ENCODE assay signal across 28 cellular contexts in the genomic region with DNA sequence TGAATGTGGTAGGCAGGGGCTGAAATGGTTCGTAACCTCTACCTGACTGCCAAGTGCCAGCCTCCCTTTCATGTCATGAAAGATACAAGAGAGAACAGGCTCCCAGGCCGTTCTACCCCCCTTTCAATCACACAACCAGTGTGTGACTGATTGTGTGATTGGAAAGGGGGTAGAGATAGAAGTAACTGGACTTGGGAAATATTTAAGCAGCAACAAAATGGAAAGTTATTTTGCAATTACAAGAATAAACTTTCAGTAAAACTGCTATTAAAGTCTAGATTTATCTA. TPM values are rescaled to one million over a fixed set of nuclear protein-coding genes. Genes with fewer than 3 reads are reported as not detected.
"Had no signal": no experiment of that assay in that cellular context is flagged by ENCODE, and none has a peak within 500 bp of the region (broad histone marks: within the 10 kb centered on the region; RNA-seq: fewer than 3 reads in every experiment).

No MANE protein-coding gene starts in this region.

- H3K4me3 ChIP-seq: adrenal gland, Peyer's patch, SJSA1 had no signal

- H3K4me1 Mint-ChIP-seq: brain had no signal

- H3K9me3 ChIP-seq: adrenal gland, Peyer's patch, SJSA1, SK-N-SH had no signal

- H3K36me3 ChIP-seq: adrenal gland, Peyer's patch, SJSA1 had no signal

- H3K4me2 ChIP-seq: KMS-11, SK-N-SH had no signal

- DNase-seq: activated CD4-positive, alpha-beta memory T cell treated with anti-CD3 and anti-CD28 coated beads for 36 hours; activated CD4-positive, alpha-beta T cell treated with anti-CD3 and anti-CD28 coated beads, Interleukin-2, amount 50 U/mL, for 1 hour; activated CD8-positive, alpha-beta memory T cell treated with anti-CD3 and anti-CD28 coated beads, Interleukin-2, amount 50 U/mL, for 4 hours; activated gamma-delta T cell treated with Interleukin-2 at 50 U/mL for 16 hours; activated naive CD4-positive, alpha-beta T cell treated with anti-CD3 and anti-CD28 coated beads for 36 hours; activated T-cell treated with anti-CD3 and anti-CD28 coated beads for 4 hours; activated T-cell treated with anti-CD3 and anti-CD28 coated beads, Interleukin-2, amount 50 U/mL, for 4 hours; adrenal gland; caudate nucleus; NCI-H1105; NCI-H1417 treated with DMSO at 0.1 percent for 48 hours; NCI-H2029; NCI-H345; NCI-H524 treated with DMSO at 0.1 percent for 48 hours; Peyer's patch; RPMI8226; SHP77 treated with DMSO at 0.1 percent for 48 hours; SK-N-SH had no signal

- H3K27ac Mint-ChIP-seq: activated CD4-positive, alpha-beta memory T cell treated with anti-CD3 and anti-CD28 coated beads for 36 hours; activated naive CD4-positive, alpha-beta T cell treated with anti-CD3 and anti-CD28 coated beads for 36 hours; activated naive CD4-positive, alpha-beta T cell treated with anti-CD3 and anti-CD28 coated beads, Interleukin-2, amount 50 U/mL, for 72 hours; activated T-helper 1 cell treated with anti-CD3 and anti-CD28 coated beads, Interleukin-12 subunit alpha, Interleukin-12 subunit beta, Interleukin-2, Interleukin-4 antibody, amounts not matched to agents 30 ng/mL and 10 ng/mL and 1 ng/mL, durations not matched to agents 14 hours and 24 hours and 36 hours; brain; T-helper 1 cell treated with Interleukin-12 subunit alpha and Interleukin-12 subunit beta and Interleukin-4 antibody, amounts not matched to agents 30 μg/mL and 1 μg/mL, for 36 hours; T-helper 2 cell treated with Interferon-gamma antibody and Interleukin-4, amounts not matched to agents 5 μg/mL and 100 μg/mL, for 36 hours had no signal

- FAIRE-seq: bronchial epithelial cell, TTC549 had no signal

- H3K9ac ChIP-seq: KMS-11, SK-N-SH had no signal

- H3K27ac ChIP-seq: adrenal gland, KMS-11, Peyer's patch, SJSA1 had no signal

- H3K9me3 Mint-ChIP-seq: activated CD4-positive, alpha-beta memory T cell treated with anti-CD3 and anti-CD28 coated beads for 36 hours; activated naive CD4-positive, alpha-beta T cell treated with anti-CD3 and anti-CD28 coated beads for 36 hours; activated naive CD4-positive, alpha-beta T cell treated with anti-CD3 and anti-CD28 coated beads, Interleukin-2, amount 50 U/mL, for 72 hours; activated T-cell treated with anti-CD3 and anti-CD28 coated beads, Interleukin-2, amount 50 U/mL, for 4 hours; activated T-helper 1 cell treated with anti-CD3 and anti-CD28 coated beads, Interleukin-12 subunit alpha, Interleukin-12 subunit beta, Interleukin-2, Interleukin-4 antibody, amounts not matched to agents 30 ng/mL and 10 ng/mL and 1 ng/mL, durations not matched to agents 14 hours and 24 hours and 36 hours; brain; T-helper 1 cell treated with Interleukin-12 subunit alpha and Interleukin-12 subunit beta and Interleukin-4 antibody, amounts not matched to agents 30 μg/mL and 1 μg/mL, for 36 hours; T-helper 2 cell treated with Interferon-gamma antibody and Interleukin-4, amounts not matched to agents 5 μg/mL and 100 μg/mL, for 36 hours had no signal

- H3K27me3 ChIP-seq: Peyer's patch, SJSA1 had no signal

- ATAC-seq: activated naive CD4-positive, alpha-beta T cell treated with anti-CD3 and anti-CD28 coated beads, Interleukin-2, amount 50 U/mL, for 72 hours; activated T-cell treated with anti-CD3 and anti-CD28 coated beads, Interleukin-2, amount 50 U/mL, for 4 hours had no signal

- H3K36me3 Mint-ChIP-seq: activated CD4-positive, alpha-beta memory T cell treated with anti-CD3 and anti-CD28 coated beads for 36 hours; activated naive CD4-positive, alpha-beta T cell treated with anti-CD3 and anti-CD28 coated beads, Interleukin-2, amount 50 U/mL, for 72 hours; brain had no signal

- H3K4me3 Mint-ChIP-seq: activated CD4-positive, alpha-beta memory T cell treated with anti-CD3 and anti-CD28 coated beads for 36 hours; activated naive CD4-positive, alpha-beta T cell treated with anti-CD3 and anti-CD28 coated beads for 36 hours; activated T-cell treated with anti-CD3 and anti-CD28 coated beads, Interleukin-2, amount 50 U/mL, for 4 hours; activated T-helper 1 cell treated with anti-CD3 and anti-CD28 coated beads, Interleukin-12 subunit alpha, Interleukin-12 subunit beta, Interleukin-2, Interleukin-4 antibody, amounts not matched to agents 30 ng/mL and 10 ng/mL and 1 ng/mL, durations not matched to agents 14 hours and 24 hours and 36 hours; brain; T-helper 1 cell treated with Interleukin-12 subunit alpha and Interleukin-12 subunit beta and Interleukin-4 antibody, amounts not matched to agents 30 μg/mL and 1 μg/mL, for 36 hours; T-helper 2 cell treated with Interferon-gamma antibody and Interleukin-4, amounts not matched to agents 5 μg/mL and 100 μg/mL, for 36 hours had no signal

- H3K4me1 ChIP-seq: adrenal gland, Peyer's patch, SJSA1 had no signal

RNA-seq across cellular contexts. Expression of a gene that starts 20.8 kb away (rescaled TPM):
- total RNA-seq: activated naive CD4-positive, alpha-beta T cell treated with anti-CD3 and anti-CD28 coated beads for 36 hours; activated naive CD4-positive, alpha-beta T cell treated with anti-CD3 and anti-CD28 coated beads, Interleukin-2, amount 50 U/mL, for 72 hours; activated T-cell treated with anti-CD3 and anti-CD28 coated beads, Interleukin-2, amount 50 U/mL, for 4 hours; activated T-helper 1 cell treated with anti-CD3 and anti-CD28 coated beads, Interleukin-12 subunit alpha, Interleukin-12 subunit beta, Interleukin-2, Interleukin-4 antibody, amounts not matched to agents 30 ng/mL and 10 ng/mL and 1 ng/mL, durations not matched to agents 14 hours and 24 hours and 36 hours; adrenal gland; LHCN-M2; Peyer's patch; SJSA1 had no signal
